In genomic region chr2:54619660-54620231, GRCh38 we compare ENCODE assay signal across 12 cellular contexts.
DNase-seq lines count a peak whose midpoint lies in the region; ATAC-seq and TF ChIP-seq lines count a peak whose summit lies in the region.
"Had no signal": no experiment of that assay in that cellular context is flagged by ENCODE, and none has a peak within 500 bp of the region (broad histone marks: within the 10 kb centered on the region; RNA-seq: fewer than 3 reads in every experiment).

No MANE protein-coding gene starts in this region.

- H3K27me3 Mint-ChIP-seq in activated naive CD4-positive, alpha-beta T cell treated with anti-CD3 and anti-CD28 coated beads, Interleukin-2, amount 50 U/mL, for 24 hours = no peaks in the 10 kb centered on the region
- H3K27me3 Mint-ChIP-seq in activated naive CD4-positive, alpha-beta T cell treated with anti-CD3 and anti-CD28 coated beads for 36 hours (ENCODE audit: low read depth) = no peaks in the 10 kb centered on the region
- no peaks in the 10 kb centered on the region for H3K27me3 Mint-ChIP-seq in nephron progenitor cell (ENCODE audit: low read depth, poor library complexity)

- ATAC-seq in upper lobe of left lung (ENCODE audit: low FRiP score in 2 of 2) = no peak
- ATAC-seq in HG03342 (IDR thresholded peaks at IDR 0.05; ENCODE audit: unreplicated experiment) = no peak
- no peak for ATAC-seq in GM18498 (IDR thresholded peaks at IDR 0.05; ENCODE audit: unreplicated experiment)

- no peaks in the 10 kb centered on the region for H3K27me3 ChIP-seq in upper lobe of left lung
- H3K27me3 ChIP-seq: neutrophil had no signal

- no peak for TF ChIP-seq EP300 in upper lobe of left lung (IDR thresholded peaks at IDR 0.05)

- no peak for DNase-seq in activated naive CD4-positive, alpha-beta T cell treated with anti-CD3 and anti-CD28 coated beads for 36 hours
- DNase-seq in epithelial cell of esophagus (ENCODE audit: low read depth) (peak; percentile 66), nephron progenitor cell (no peak), upper lobe of left lung (no peak), KG1 (lab: John Stamatoyannopoulos, UW) (no peak)
- DNase-seq: activated T-cell treated with anti-CD3 and anti-CD28 coated beads, Interleukin-2, amount 50 U/mL, for 1 hour; stimulated activated CD4-positive, alpha-beta T cell treated with anti-CD3 and anti-CD28 coated beads, Interleukin-4, amount 100 ng/mL, for 4 hours had no signal

- H3K27ac Mint-ChIP-seq in activated naive CD4-positive, alpha-beta T cell treated with anti-CD3 and anti-CD28 coated beads, Interleukin-2, amount 50 U/mL, for 24 hours = peak overlapping the region; percentile 72
- no peak overlapping the region for H3K27ac Mint-ChIP-seq in activated naive CD4-positive, alpha-beta T cell treated with anti-CD3 and anti-CD28 coated beads for 36 hours
- peak overlapping the region; percentile 24 for H3K27ac Mint-ChIP-seq in nephron progenitor cell

- TF ChIP-seq CTCF in epithelial cell of esophagus (IDR thresholded peaks at IDR 0.05; ENCODE audit: insufficient read depth, low read depth, low read length, missing control alignments) (no peak), nephron progenitor cell (IDR thresholded peaks at IDR 0.05) (no peak), upper lobe of left lung (IDR thresholded peaks at IDR 0.05) (no peak)

- peaks cover 9 to 94% (median 60%) of the 10 kb centered on the region in 4 donors for H3K36me3 ChIP-seq in upper lobe of left lung

- H3K36me3 Mint-ChIP-seq in activated naive CD4-positive, alpha-beta T cell treated with anti-CD3 and anti-CD28 coated beads, Interleukin-2, amount 50 U/mL, for 24 hours = peaks cover 31% of the 10 kb centered on the region
- H3K36me3 Mint-ChIP-seq in activated naive CD4-positive, alpha-beta T cell treated with anti-CD3 and anti-CD28 coated beads for 36 hours (ENCODE audit: low read depth) = peaks cover 49% of the 10 kb centered on the region
- H3K36me3 Mint-ChIP-seq in nephron progenitor cell (ENCODE audit: low read depth) = peaks cover 72% of the 10 kb centered on the region

- intact Hi-C loops in activated naive CD4-positive, alpha-beta T cell treated with anti-CD3 and anti-CD28 coated beads for 36 hours (cut with micrococcal nuclease) = no loop called here

- TF ChIP-seq POLR2A in upper lobe of left lung (IDR thresholded peaks at IDR 0.05) = no peak

- CTCF ChIA-PET in activated naive CD4-positive, alpha-beta T cell treated with anti-CD3 and anti-CD28 coated beads for 36 hours (lab: Charles Lee) = no interaction called here

- H3K4me3 ChIP-seq in epithelial cell of esophagus (ENCODE audit: low read length) (no peak overlapping the region), upper lobe of left lung (no peak overlapping the region)
- H3K4me3 ChIP-seq: thoracic aorta had no signal

- H3K9me3 ChIP-seq in upper lobe of left lung = no peaks in the 10 kb centered on the region
- H3K9me3 ChIP-seq: neutrophil, thoracic aorta had no signal

- WGBS in upper lobe of left lung, 2 donors = 61 to 71% methylated on average over 9 of the region's 9 CpGs

- peaks cover 48% of the 10 kb centered on the region for H3K4me1 Mint-ChIP-seq in activated naive CD4-positive, alpha-beta T cell treated with anti-CD3 and anti-CD28 coated beads, Interleukin-2, amount 50 U/mL, for 24 hours
- H3K4me1 Mint-ChIP-seq in activated naive CD4-positive, alpha-beta T cell treated with anti-CD3 and anti-CD28 coated beads for 36 hours (ENCODE audit: low read depth) = peaks cover 26% of the 10 kb centered on the region
- no peaks in the 10 kb centered on the region for H3K4me1 Mint-ChIP-seq in nephron progenitor cell

- H3K4me3 Mint-ChIP-seq in activated naive CD4-positive, alpha-beta T cell treated with anti-CD3 and anti-CD28 coated beads, Interleukin-2, amount 50 U/mL, for 24 hours = no peak overlapping the region
- no peak overlapping the region for H3K4me3 Mint-ChIP-seq in activated naive CD4-positive, alpha-beta T cell treated with anti-CD3 and anti-CD28 coated beads for 36 hours
- no peak overlapping the region for H3K4me3 Mint-ChIP-seq in nephron progenitor cell

- peak overlapping the region; percentile 28 to 80 (median 66) for H3K27ac ChIP-seq in upper lobe of left lung
- H3K27ac ChIP-seq: neutrophil had no signal

- peaks cover 25 to 57% (median 43%) of the 10 kb centered on the region in 4 donors for H3K4me1 ChIP-seq in upper lobe of left lung

- no peaks in the 10 kb centered on the region for H3K9me3 Mint-ChIP-seq in activated naive CD4-positive, alpha-beta T cell treated with anti-CD3 and anti-CD28 coated beads, Interleukin-2, amount 50 U/mL, for 24 hours
- H3K9me3 Mint-ChIP-seq in activated naive CD4-positive, alpha-beta T cell treated with anti-CD3 and anti-CD28 coated beads for 36 hours = no peaks in the 10 kb centered on the region
- H3K9me3 Mint-ChIP-seq in nephron progenitor cell = no peaks in the 10 kb centered on the region
